In genomic region chr9:78325343-78325742, GRCh38 we compare ENCODE assay signal across 8 cellular contexts. TPM values are rescaled to one million over a fixed set of nuclear protein-coding genes. Genes with fewer than 3 reads are reported as not detected.
DNase-seq lines count a peak whose midpoint lies in the region; ATAC-seq and TF ChIP-seq lines count a peak whose summit lies in the region.
"Had no signal": no experiment of that assay in that cellular context is flagged by ENCODE, and none has a peak within 500 bp of the region (broad histone marks: within the 10 kb centered on the region; RNA-seq: fewer than 3 reads in every experiment).

No MANE protein-coding gene starts in this region.

- peaks cover 86% of the 10 kb centered on the region for H3K36me3 Mint-ChIP-seq in WTC11
- peaks cover 17% of the 10 kb centered on the region for H3K36me3 Mint-ChIP-seq in glutamatergic neuron (ENCODE audit: unreplicated experiment)

- H3K9me3 Mint-ChIP-seq in WTC11 (no peaks in the 10 kb centered on the region; the same call in 1 of the 2 replicates), glutamatergic neuron (ENCODE audit: unreplicated experiment) (peaks cover 4% of the 10 kb centered on the region)

- H3K27me3 Mint-ChIP-seq in WTC11 (ENCODE audit: low read depth) (no peaks in the 10 kb centered on the region), glutamatergic neuron (ENCODE audit: unreplicated experiment) (peaks cover 2% of the 10 kb centered on the region)

- H3K27ac Mint-ChIP-seq in WTC11 (peak overlapping the region; percentile 64; the same call in 1 of the 2 replicates), glutamatergic neuron (ENCODE audit: unreplicated experiment) (peak overlapping the region; percentile 96)

- TF ChIP-seq CTCF in WTC11 (IDR thresholded peaks at IDR 0.05) (no peak), glutamatergic neuron (IDR thresholded peaks at IDR 0.05; ENCODE audit: partially characterized antibody, unreplicated experiment) (no peak)

- H3K9me3 ChIP-seq in HUES64 (ENCODE audit: insufficient read depth, low read depth, low read length): 0 out of 2 replicates have a peak, but pooled peaks cover 10% of the 10 kb centered on the region

- peaks cover 97% of the 10 kb centered on the region for H3K36me3 ChIP-seq in HUES64 (ENCODE audit: insufficient read depth, low read length)

- H3K4me3 Mint-ChIP-seq in WTC11 (no peak overlapping the region), glutamatergic neuron (ENCODE audit: unreplicated experiment) (peak overlapping the region; percentile 48)

- H3K4me1 Mint-ChIP-seq in WTC11: peaks cover 25% of the 10 kb centered on the region
- H3K4me1 Mint-ChIP-seq in glutamatergic neuron (ENCODE audit: low read depth, unreplicated experiment): peaks cover 16% of the 10 kb centered on the region

- 0 out of 2 replicates have a peak overlapping the region, but pooled peaks have one; percentile 1 for H3K27ac ChIP-seq in HUES64 (ENCODE audit: low read depth, low read length)
- H3K27ac ChIP-seq: KMS-11 had no signal

- 84% methylated on average over 6 of the region's 6 CpGs for WGBS in HUES64

- ATAC-seq in WTC11: peak; percentile 46
- no peak for ATAC-seq in GM18870 (IDR thresholded peaks at IDR 0.05; ENCODE audit: unreplicated experiment)

- CTCF ChIA-PET in WTC11 (lab: Charles Lee): no interaction called here

- H3K4me3 ChIP-seq in HUES64 (ENCODE audit: low read length): no peak overlapping the region

- no peak overlapping the region for H3K9ac ChIP-seq in HUES64 (ENCODE audit: low read depth, low read length)
- H3K9ac ChIP-seq: KMS-11 had no signal

- POLR2A ChIA-PET in WTC11 (lab: Charles Lee): interaction anchor here (2.0 kb wide), 1 partner anchor 10 kb away, joined by 8 read pairs; no protein-coding TSS in a partner anchor

- DNase-seq in WTC11 (ENCODE audit: low spot score) (no peak), glutamatergic neuron (peak; percentile 50), retina (peak; percentile 17), HK-2 (ENCODE audit: unreplicated experiment) (no peak), NCI-H1092 treated with DMSO at 0.1 percent for 48 hours (lab: John Stamatoyannopoulos, UW) (no peak)

- no peaks in the 10 kb centered on the region for H3K4me1 ChIP-seq in HUES64 (ENCODE audit: insufficient read depth, low read length)

- no peaks in the 10 kb centered on the region for H3K27me3 ChIP-seq in HUES64 (ENCODE audit: insufficient read depth, low read length)

TF ChIP-seq in WTC11, 78 proteins besides CTCF, POLR2A, EP300 and RAD21:
- no peak for TF ChIP-seq SMAD3 (CRISPR knock-in tag; IDR thresholded peaks at IDR 0.05; ENCODE audit: borderline replicate concordance)
- no peak for TF ChIP-seq E2F1 (CRISPR knock-in tag; IDR thresholded peaks at IDR 0.05)
- TF ChIP-seq HMGA2 (CRISPR knock-in tag; IDR thresholded peaks at IDR 0.05): no peak
- no peak for TF ChIP-seq ZNF396 (CRISPR knock-in tag; IDR thresholded peaks at IDR 0.05; ENCODE audit: borderline replicate concordance)
- no peak for TF ChIP-seq JUN (CRISPR knock-in tag; IDR thresholded peaks at IDR 0.05)
- no peak for TF ChIP-seq FOXJ3 (CRISPR knock-in tag; IDR thresholded peaks at IDR 0.05; ENCODE audit: borderline replicate concordance)
- TF ChIP-seq TEAD1 (CRISPR knock-in tag; IDR thresholded peaks at IDR 0.05): no peak
- no peak for TF ChIP-seq ZBTB21 (CRISPR knock-in tag; IDR thresholded peaks at IDR 0.05; ENCODE audit: borderline replicate concordance)
- TF ChIP-seq NR2C2 (CRISPR knock-in tag; IDR thresholded peaks at IDR 0.05): no peak
- TF ChIP-seq CREM (CRISPR knock-in tag; IDR thresholded peaks at IDR 0.05): no peak
- TF ChIP-seq MYBL2 (CRISPR knock-in tag; IDR thresholded peaks at IDR 0.05): no peak
- TF ChIP-seq ESRRA (CRISPR knock-in tag; IDR thresholded peaks at IDR 0.05; ENCODE audit: borderline replicate concordance): no peak
TF ChIP-seq in WTC11: peak in this region for 0.

RNA-seq across cellular contexts. Expression of gene PSAT1, which starts 28.4 kb away (rescaled TPM):
- polyA plus RNA-seq in HUES64 (2013, experiment 1 of 2): 209 TPM
- 213 TPM for polyA plus RNA-seq in HUES64 (2013, experiment 2 of 2)
- 169 to 240 TPM (median 173 TPM) in 3 replicates for total RNA-seq in WTC11 (2021)
- 83.3 TPM for total RNA-seq in glutamatergic neuron (ENCODE audit: unreplicated experiment)

Comparison
In these comparisons a context has a peak if more than half of its experiments do, and no peak if none do; other contexts are left out.
1. DNase-seq: peak in glutamatergic neuron (single experiment) and retina (single experiment); none in WTC11 (single experiment), HK-2 (single experiment) and NCI-H1092 treated with DMSO at 0.1 percent for 48 hours (single experiment).